ENCODE assay signal across 1 cellular context in genomic region chr6:36676142-36677058, GRCh38.
TF ChIP-seq lines count a peak whose summit lies in the region.

No MANE protein-coding gene starts in this region.

TF ChIP-seq in HEK293, 187 proteins besides CTCF, POLR2A, EP300 and RAD21 (continued from another document):
- peak; percentile 28; the same call in 1 of the 2 replicates for TF ChIP-seq PRDM10 (tag by site-specific recombination; IDR thresholded peaks at IDR 0.05)
- TF ChIP-seq ZNF10 (tag by site-specific recombination; IDR thresholded peaks at IDR 0.05): no peak
- 0 out of 2 replicates have a peak, but pooled peaks have one; percentile 23 for TF ChIP-seq FEZF1 (tag by site-specific recombination; IDR thresholded peaks at IDR 0.05)
- 0 out of 2 replicates have a peak, but pooled peaks have one; percentile 27 for TF ChIP-seq ZNF624 (tag by site-specific recombination; IDR thresholded peaks at IDR 0.05)
- no peak for TF ChIP-seq ZNF140 (tag by site-specific recombination; IDR thresholded peaks at IDR 0.05)
- peak; percentile 57; the same call in 1 of the 2 replicates for TF ChIP-seq ZNF398 (tag by site-specific recombination; IDR thresholded peaks at IDR 0.05)
- TF ChIP-seq KLF9 (tag by site-specific recombination; IDR thresholded peaks at IDR 0.05; ENCODE audit: low read depth): 0 out of 2 replicates have a peak, but pooled peaks have one; percentile 22
- TF ChIP-seq MZF1 (tag by site-specific recombination; IDR thresholded peaks at IDR 0.05; ENCODE audit: borderline replicate concordance): no peak
- TF ChIP-seq IKZF3 (tag by site-specific recombination; IDR thresholded peaks at IDR 0.05): peak; percentile 54; the same call in 1 of the 2 replicates
- TF ChIP-seq PATZ1 (tag by site-specific recombination; IDR thresholded peaks at IDR 0.05): peak; percentile 41; the same call in 1 of the 2 replicates
- TF ChIP-seq ZNF202 (tag by site-specific recombination; IDR thresholded peaks at IDR 0.05; ENCODE audit: borderline replicate concordance): no peak
- peak; percentile 86 for TF ChIP-seq ZNF366 (tag by site-specific recombination; conservative IDR thresholded peaks at IDR 0.05)
- TF ChIP-seq ZNF664 (tag by site-specific recombination; IDR thresholded peaks at IDR 0.05): 0 out of 2 replicates have a peak, but pooled peaks have one; percentile 5
- peak; percentile 66 for TF ChIP-seq SCRT2 (tag by site-specific recombination; IDR thresholded peaks at IDR 0.05)
- no peak for TF ChIP-seq GFI1B (tag by site-specific recombination; IDR thresholded peaks at IDR 0.05)
- peak; percentile 72; the same call in 1 of the 2 replicates for TF ChIP-seq ZSCAN4 (tag by site-specific recombination; IDR thresholded peaks at IDR 0.05)
- TF ChIP-seq SP7 (tag by site-specific recombination; IDR thresholded peaks at IDR 0.05): 0 out of 2 replicates have a peak, but pooled peaks have one; percentile 12
- TF ChIP-seq ZNF155 (tag by site-specific recombination; IDR thresholded peaks at IDR 0.05): no peak
- peak; percentile 56 for TF ChIP-seq ZNF692 (tag by site-specific recombination; IDR thresholded peaks at IDR 0.05)
- TF ChIP-seq HOXA7 (CRISPR knock-in tag; IDR thresholded peaks at IDR 0.05; ENCODE audit: borderline replicate concordance): no peak
- no peak for TF ChIP-seq OVOL3 (tag by site-specific recombination; IDR thresholded peaks at IDR 0.05)
- no peak for TF ChIP-seq ZNF623 (tag by site-specific recombination; IDR thresholded peaks at IDR 0.05)
- TF ChIP-seq TRIM28 (IDR thresholded peaks at IDR 0.05; ENCODE audit: borderline replicate concordance, low read length): 0 out of 2 replicates have a peak, but pooled peaks have one; percentile 63
- no peak for TF ChIP-seq RBAK (tag by site-specific recombination; IDR thresholded peaks at IDR 0.05)
- peak; percentile 84 for TF ChIP-seq ZBTB20 (tag by site-specific recombination; IDR thresholded peaks at IDR 0.05)
- TF ChIP-seq ZNF514 (tag by site-specific recombination; IDR thresholded peaks at IDR 0.05): no peak
- peak; percentile 86 for TF ChIP-seq ZIC2 (tag by site-specific recombination; IDR thresholded peaks at IDR 0.05)
- no peak for TF ChIP-seq ZBTB10 (tag by site-specific recombination; IDR thresholded peaks at IDR 0.05)
- peak; percentile 89 for TF ChIP-seq BCL6B (tag by site-specific recombination; IDR thresholded peaks at IDR 0.05)
- no peak for TF ChIP-seq ZNF701 (tag by site-specific recombination; IDR thresholded peaks at IDR 0.05)
- TF ChIP-seq ZNF292 (tag by site-specific recombination; IDR thresholded peaks at IDR 0.05; ENCODE audit: borderline replicate concordance, low read depth): no peak
